Comparison of ENCODE assay signal across 15 cellular contexts in genomic region chr3:151919030-151919328, GRCh38. TPM values are rescaled to one million over a fixed set of nuclear protein-coding genes. Genes with fewer than 3 reads are reported as not detected.
A peak's percentile ranks its signal among the peaks of the same experiment; 100 is the strongest.
DNase-seq lines count a peak whose midpoint lies in the region; ATAC-seq and FAIRE-seq lines count a peak whose summit lies in the region.
"Had no signal": no experiment of that assay in that cellular context is flagged by ENCODE, and none has a peak within 500 bp of the region (broad histone marks: within the 10 kb centered on the region; RNA-seq: fewer than 3 reads in every experiment).

No MANE protein-coding gene starts in this region.

- H3K4me3 ChIP-seq in esophagus (ENCODE audit: low read depth in 1 of 2, low read length in 2 of 2) (no peak overlapping the region), small intestine (ENCODE audit: low read depth in 1 of 2, low read length in 2 of 2) (no peak overlapping the region)
- H3K4me3 ChIP-seq: GM23248, HAP-1, PC-9, SJCRH30 had no signal

- H3K4me1 ChIP-seq in esophagus (ENCODE audit: control insufficient read depth in 2 of 2, insufficient read depth in 2 of 2, low read length in 1 of 2) = peaks cover 0 to 2% of the 10 kb centered on the region in 2 donors
- H3K4me1 ChIP-seq in small intestine (ENCODE audit: control insufficient read depth in 2 of 2, insufficient read depth in 1 of 2, low read depth in 1 of 2, low read length in 1 of 2) = no peaks in the 10 kb centered on the region
- H3K4me1 ChIP-seq: BE2C, HAP-1, SJCRH30 had no signal

- no peaks in the 10 kb centered on the region for H3K27me3 Mint-ChIP-seq in activated T-cell treated with anti-CD3 and anti-CD28 coated beads, Interleukin-2, amount 50 U/mL, for 72 hours (ENCODE audit: low read depth)
- H3K27me3 Mint-ChIP-seq in activated T-cell treated with anti-CD3 and anti-CD28 coated beads, Interleukin-2, amount 50 U/mL, for 24 hours = no peaks in the 10 kb centered on the region

- peaks cover 6% of the 10 kb centered on the region for H3K4me1 Mint-ChIP-seq in activated T-cell treated with anti-CD3 and anti-CD28 coated beads, Interleukin-2, amount 50 U/mL, for 72 hours (ENCODE audit: low read depth)
- peaks cover 7% of the 10 kb centered on the region for H3K4me1 Mint-ChIP-seq in activated T-cell treated with anti-CD3 and anti-CD28 coated beads, Interleukin-2, amount 50 U/mL, for 24 hours (ENCODE audit: low read depth)
- H3K4me1 Mint-ChIP-seq: CD4-positive, CD25-positive, alpha-beta regulatory T cell had no signal

- no peak for DNase-seq in activated T-cell treated with anti-CD3 and anti-CD28 coated beads, Interleukin-2, amount 50 U/mL, for 72 hours
- no peak for DNase-seq in activated T-cell treated with anti-CD3 and anti-CD28 coated beads, Interleukin-2, amount 50 U/mL, for 24 hours
- peak; percentile 9 for DNase-seq in small intestine
- no peak for DNase-seq in NCI-H2196 (lab: John Stamatoyannopoulos, UW; ENCODE audit: unreplicated experiment)
- no peak for DNase-seq in NCI-H1930 (lab: John Stamatoyannopoulos, UW)
- DNase-seq: BE2C, NCI-H187, PC-9 had no signal

- H3K9me3 Mint-ChIP-seq in activated T-cell treated with anti-CD3 and anti-CD28 coated beads, Interleukin-2, amount 50 U/mL, for 72 hours = no peaks in the 10 kb centered on the region
- no peaks in the 10 kb centered on the region for H3K9me3 Mint-ChIP-seq in activated T-cell treated with anti-CD3 and anti-CD28 coated beads, Interleukin-2, amount 50 U/mL, for 24 hours
- H3K9me3 Mint-ChIP-seq: CD4-positive, CD25-positive, alpha-beta regulatory T cell had no signal

- no peaks in the 10 kb centered on the region for H3K9me3 ChIP-seq in esophagus (ENCODE audit: control insufficient read depth in 2 of 2, insufficient read depth in 1 of 2, low read depth in 1 of 2, low read length in 1 of 2)
- H3K9me3 ChIP-seq in small intestine (ENCODE audit: control insufficient read depth, low read depth) = no peaks in the 10 kb centered on the region
- H3K9me3 ChIP-seq: BE2C, HAP-1, SJCRH30 had no signal

- no peak overlapping the region for H3K27ac Mint-ChIP-seq in activated T-cell treated with anti-CD3 and anti-CD28 coated beads, Interleukin-2, amount 50 U/mL, for 72 hours
- no peak overlapping the region for H3K27ac Mint-ChIP-seq in activated T-cell treated with anti-CD3 and anti-CD28 coated beads, Interleukin-2, amount 50 U/mL, for 24 hours

- WGBS in esophagus, 2 donors = 40 to 43% methylated on average over 2 of the region's 2 CpGs
- WGBS in small intestine, 3 donors = 19 to 48% (median 29%) methylated on average over 2 of the region's 2 CpGs

- H3K4me3 Mint-ChIP-seq in activated T-cell treated with anti-CD3 and anti-CD28 coated beads, Interleukin-2, amount 50 U/mL, for 72 hours = no peak overlapping the region
- no peak overlapping the region for H3K4me3 Mint-ChIP-seq in activated T-cell treated with anti-CD3 and anti-CD28 coated beads, Interleukin-2, amount 50 U/mL, for 24 hours
- H3K4me3 Mint-ChIP-seq: CD4-positive, CD25-positive, alpha-beta regulatory T cell had no signal

- H3K27ac ChIP-seq in esophagus (ENCODE audit: low read depth in 2 of 2, low read length in 1 of 2) (peak overlapping the region; percentile 81 to 93), small intestine (ENCODE audit: low read depth in 1 of 2, low read length in 1 of 2) (no peak overlapping the region)
- H3K27ac ChIP-seq: GM23248, PC-9, SJCRH30 had no signal

- FAIRE-seq in small intestine (lab: Jason Lieb, UNC) = no peak

- H3K36me3 ChIP-seq in esophagus (ENCODE audit: control insufficient read depth in 2 of 2, insufficient read depth in 2 of 2, low read length in 1 of 2) (no peaks in the 10 kb centered on the region), small intestine (ENCODE audit: control insufficient read depth in 2 of 2, insufficient read depth in 2 of 2, low read length in 2 of 2) (no peaks in the 10 kb centered on the region)
- H3K36me3 ChIP-seq: BE2C, HAP-1, SJCRH30 had no signal

- peak; percentile 15 to 54 for ATAC-seq in activated T-cell treated with anti-CD3 and anti-CD28 coated beads, Interleukin-2, amount 50 U/mL, for 72 hours (replicated peaks in 1 of 2)
- no peak for ATAC-seq in GM21717 (IDR thresholded peaks at IDR 0.05; ENCODE audit: unreplicated experiment)

- no peaks in the 10 kb centered on the region for H3K36me3 Mint-ChIP-seq in activated T-cell treated with anti-CD3 and anti-CD28 coated beads, Interleukin-2, amount 50 U/mL, for 72 hours (ENCODE audit: insufficient read depth in 2 of 2)
- H3K36me3 Mint-ChIP-seq in activated T-cell treated with anti-CD3 and anti-CD28 coated beads, Interleukin-2, amount 50 U/mL, for 24 hours (ENCODE audit: low read depth) = no peaks in the 10 kb centered on the region
- H3K36me3 Mint-ChIP-seq: CD4-positive, CD25-positive, alpha-beta regulatory T cell had no signal

- no peaks in the 10 kb centered on the region for H3K27me3 ChIP-seq in esophagus (ENCODE audit: control insufficient read depth in 1 of 2, insufficient read depth in 2 of 2, low read length in 2 of 2)
- no peaks in the 10 kb centered on the region for H3K27me3 ChIP-seq in small intestine (ENCODE audit: control insufficient read depth in 2 of 2, insufficient read depth in 2 of 2, low read length in 2 of 2)
- H3K27me3 ChIP-seq: BE2C, SJCRH30 had no signal

RNA-seq across cellular contexts. Expression of gene SUCNR1, which starts 45.5 kb away (rescaled TPM):
- total RNA-seq in activated T-cell treated with anti-CD3 and anti-CD28 coated beads, Interleukin-2, amount 50 U/mL, for 72 hours = under 1 TPM in 1 of 2 donors, not detected in 1; 0.05 TPM
- under 1 TPM in 1 of 2 donors, not detected in 1; 0.06 TPM for polyA plus RNA-seq in esophagus
- under 1 TPM; 0.22 to 0.89 (median 0.27) TPM for polyA plus RNA-seq in small intestine
- total RNA-seq: Daoy, GM23248, PC-9 had no signal
- polyA plus RNA-seq: CD4-positive, CD25-positive, alpha-beta regulatory T cell; GM23248 had no signal

Comparison
In these comparisons a context has a peak if more than half of its experiments do, and no peak if none do; other contexts are left out.
1. H3K27ac ChIP-seq: peak in esophagus (2 of 2); none in small intestine (0 of 2).